In genomic region chrX:21930986-21931385, GRCh38 we compare ENCODE assay signal across 20 cellular contexts.
"Had no signal": no experiment of that assay in that cellular context is flagged by ENCODE, and none has a peak within 500 bp of the region (broad histone marks: within the 10 kb centered on the region; RNA-seq: fewer than 3 reads in every experiment).

No MANE protein-coding gene starts in this region.

- H3K4me3 Mint-ChIP-seq: nephron; stimulated activated naive B cell treated with anti-CD40 and anti-IgM and Interleukin-4, amounts not matched to agents 10 μg/mL and 1 μg/mL and 100 μg/mL, for 72 hours had no signal

- FAIRE-seq: keratinocyte had no signal

- H3K4me1 Mint-ChIP-seq: stimulated activated naive B cell treated with anti-CD40 and anti-IgM and Interleukin-4, amounts not matched to agents 10 μg/mL and 1 μg/mL and 100 μg/mL, for 72 hours had no signal

- H3K36me3 ChIP-seq: esophagus muscularis mucosa, right atrium auricular region, SJCRH30 had no signal

- H3K9me3 Mint-ChIP-seq: nephron had no signal

- ATAC-seq: left ventricle myocardium superior; stimulated activated naive B cell treated with anti-CD40 and anti-IgM and Interleukin-4, amounts not matched to agents 10 μg/mL and 1 μg/mL and 100 μg/mL, for 72 hours had no signal

- H3K9me3 ChIP-seq: esophagus muscularis mucosa, right atrium auricular region, SJCRH30 had no signal

- H3K27me3 ChIP-seq: esophagus muscularis mucosa, right atrium auricular region, SJCRH30 had no signal

- H3K27ac Mint-ChIP-seq: nephron; stimulated activated naive B cell treated with anti-CD40 and anti-IgM and Interleukin-4, amounts not matched to agents 10 μg/mL and 1 μg/mL and 100 μg/mL, for 72 hours had no signal

- H3K4me3 ChIP-seq: coronary artery, esophagus muscularis mucosa, right atrium auricular region, SJCRH30, skin epidermis had no signal

- H3K4me1 ChIP-seq: right atrium auricular region had no signal

- H3K27ac ChIP-seq: esophagus muscularis mucosa, right atrium auricular region, SJCRH30, skin epidermis, VCaP had no signal

- DNase-seq: activated CD8-positive, alpha-beta memory T cell treated with anti-CD3 and anti-CD28 coated beads for 24 hours; activated naive CD4-positive, alpha-beta T cell treated with anti-CD3 and anti-CD28 coated beads, Interleukin-2, amount 50 U/mL, for 16 hours; effector CD4-positive, alpha-beta T cell; foreskin fibroblast; hippocampal formation; left ventricle myocardium superior; mesenchymal stem cell; nucleus accumbens; SJCRH30; stimulated activated CD4-positive, alpha-beta T cell treated with anti-CD3 and anti-CD28 coated beads, Interleukin-15, amount 100 ng/mL, for 24 hours; stimulated activated CD4-positive, alpha-beta T cell treated with anti-CD3 and anti-CD28 coated beads, Interleukin-4, amount 100 ng/mL, for 1 hour; stimulated activated naive B cell treated with anti-CD40 and anti-IgM and Interleukin-4, amounts not matched to agents 10 μg/mL and 1 μg/mL and 100 μg/mL, for 72 hours; trophoblast cell had no signal

- H3K27me3 Mint-ChIP-seq: stimulated activated naive B cell treated with anti-CD40 and anti-IgM and Interleukin-4, amounts not matched to agents 10 μg/mL and 1 μg/mL and 100 μg/mL, for 72 hours had no signal
